Comparison of ENCODE assay signal across 18 cellular contexts in genomic region chr2:135914485-135914884, GRCh38.
"Had no signal": no experiment of that assay in that cellular context is flagged by ENCODE, and none has a peak within 500 bp of the region (broad histone marks: within the 10 kb centered on the region; RNA-seq: fewer than 3 reads in every experiment).

No MANE protein-coding gene starts in this region.

- H3K36me3 ChIP-seq: WERI-Rb-1 had no signal

- H3K27me3 ChIP-seq: ascending aorta, dorsolateral prefrontal cortex, neural progenitor cell, right atrium auricular region, stomach, thyroid gland, upper lobe of left lung, vagina had no signal

- ATAC-seq: activated CD4-positive, CD25-positive, alpha-beta regulatory T cell treated with anti-CD3 and anti-CD28 coated beads, Interleukin-2, amount 50 U/mL, for 24 hours had no signal

- H3K9ac ChIP-seq: neural progenitor cell had no signal

- H3K4me3 ChIP-seq: ascending aorta, coronary artery, dorsolateral prefrontal cortex, neural progenitor cell, right atrium auricular region, smooth muscle cell, stomach, thyroid gland, upper lobe of left lung, vagina had no signal

- H3K4me1 ChIP-seq: ascending aorta, neural progenitor cell, right atrium auricular region, thyroid gland, upper lobe of left lung, vagina had no signal

- H3K4me2 ChIP-seq: neural progenitor cell, smooth muscle cell had no signal

- DNase-seq: activated CD8-positive, alpha-beta memory T cell treated with anti-CD3 and anti-CD28 coated beads for 24 hours; activated effector memory CD4-positive, alpha-beta T cell treated with anti-CD3 and anti-CD28 coated beads, Interleukin-2, amount 50 U/mL, for 16 hours; activated naive CD8-positive, alpha-beta T cell treated with anti-CD3 and anti-CD28 coated beads, Interleukin-2, amount 10 ng/mL, durations not matched to agents 7 days and 5 days; kidney; stimulated activated naive B cell treated with anti-CD40 and anti-IgM and Interleukin-4, amounts not matched to agents 10 μg/mL and 1 μg/mL and 100 μg/mL, for 72 hours; stomach; T1000; upper lobe of left lung; WERI-Rb-1 had no signal

- H3K9me3 ChIP-seq: ascending aorta, right atrium auricular region, stomach, thyroid gland, upper lobe of left lung, vagina had no signal

- H3K27ac ChIP-seq: ascending aorta, coronary artery, dorsolateral prefrontal cortex, neural progenitor cell, right atrium auricular region, stomach, thyroid gland, upper lobe of left lung, vagina, WERI-Rb-1 had no signal

- H2AFZ ChIP-seq: neural progenitor cell had no signal
